In the genomic region with DNA sequence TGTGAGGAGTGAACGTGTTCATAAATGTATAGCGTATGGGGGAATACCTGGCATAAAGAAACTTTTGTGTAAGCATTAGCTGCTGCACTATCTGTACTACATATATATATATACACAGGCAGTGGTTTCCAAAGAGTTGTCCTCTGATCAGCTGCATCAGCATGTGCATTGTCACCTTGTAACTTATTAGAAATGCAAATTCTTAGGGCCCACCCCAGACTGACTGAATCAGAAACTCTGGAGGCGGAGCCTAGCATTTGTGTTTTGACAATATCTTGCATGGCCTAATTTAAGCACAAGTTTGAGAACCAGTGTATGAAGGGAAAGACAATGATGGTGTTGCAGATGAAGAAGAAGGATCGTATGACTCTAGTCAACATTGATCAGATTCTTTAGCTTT, we compare ENCODE assay signal across 17 cellular contexts.
DNase-seq lines count a peak whose midpoint lies in the region; ATAC-seq and TF ChIP-seq lines count a peak whose summit lies in the region.
"Had no signal": no experiment of that assay in that cellular context is flagged by ENCODE, and none has a peak within 500 bp of the region (broad histone marks: within the 10 kb centered on the region; RNA-seq: fewer than 3 reads in every experiment).

No MANE protein-coding gene starts in this region.

- ATAC-seq in GM18861 (IDR thresholded peaks at IDR 0.05; ENCODE audit: unreplicated experiment) (peak; percentile 75), GM21515 (IDR thresholded peaks at IDR 0.05; ENCODE audit: unreplicated experiment) (peak; percentile 54), HG02981 (IDR thresholded peaks at IDR 0.05; ENCODE audit: unreplicated experiment) (peak; percentile 72), HG03521 (IDR thresholded peaks at IDR 0.05; ENCODE audit: unreplicated experiment) (peak; percentile 74)
- ATAC-seq: WTC11 had no signal

- no peak for DNase-seq in NCI-H510A (lab: John Stamatoyannopoulos, UW)
- no peak for DNase-seq in nucleus accumbens (lab: John Stamatoyannopoulos, UW)
- DNase-seq in GM13977 (ENCODE audit: low spot score), result no peak
- no peak for DNase-seq in activated CD4-positive, alpha-beta T cell treated with anti-CD3 and anti-CD28 coated beads for 4 hours
- DNase-seq: caudate nucleus; effector memory CD4-positive, alpha-beta T cell; GM23248; hypothalamus; NCI-H2081 treated with DMSO at 0.1 percent for 48 hours; NCI-H82; sigmoid colon; T-helper 1 cell had no signal

- in situ Hi-C loops in GM13977 (cut with MboI; ENCODE audit: low pct_unique_long_range_greater_than_20kb, low sequenced_read_pairs, unreplicated experiment), result no loop called here

- no peak for TF ChIP-seq CTCF in GM13977 (IDR thresholded peaks at IDR 0.05; ENCODE audit: extremely low read depth, insufficient read depth, missing control alignments)
